Comparison of ENCODE assay signal across 8 cellular contexts in the genomic region with DNA sequence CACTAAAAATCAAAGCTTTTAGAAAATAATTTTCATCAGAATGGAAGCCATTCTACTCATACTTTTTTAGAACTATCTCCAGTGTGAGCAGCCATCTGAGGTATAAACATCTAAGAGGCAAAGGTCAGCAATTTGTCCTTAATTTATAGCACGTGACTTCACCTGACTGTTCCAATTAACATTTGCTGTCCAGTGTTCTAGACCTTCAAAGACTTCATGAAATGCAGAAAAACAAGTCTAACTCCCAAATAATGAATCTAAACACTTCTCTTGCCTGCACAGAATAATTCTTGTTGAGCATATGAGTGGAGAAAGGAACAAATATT. TPM values are rescaled to one million over a fixed set of nuclear protein-coding genes. Genes with fewer than 3 reads are reported as not detected.
DNase-seq lines count a peak whose midpoint lies in the region; ATAC-seq, FAIRE-seq and TF ChIP-seq lines count a peak whose summit lies in the region.
"Had no signal": no experiment of that assay in that cellular context is flagged by ENCODE, and none has a peak within 500 bp of the region (broad histone marks: within the 10 kb centered on the region; RNA-seq: fewer than 3 reads in every experiment).

No MANE protein-coding gene starts in this region.

- TF ChIP-seq CTCF in kidney (IDR thresholded peaks at IDR 0.05; ENCODE audit: borderline replicate concordance, extremely low read depth, insufficient read depth) (no peak), lower leg skin (IDR thresholded peaks at IDR 0.05) (no peak)

- H3K4me3 ChIP-seq in kidney (ENCODE audit: low read length in 2 of 2) (peak overlapping the region; percentile 46 to 70), lower leg skin (ENCODE audit: low read depth, poor library complexity, severe bottlenecking) (no peak overlapping the region)
- H3K4me3 ChIP-seq: lung had no signal

- peak overlapping the region; percentile 96 for H3K27ac Mint-ChIP-seq in activated naive CD8-positive, alpha-beta T cell treated with anti-CD3 and anti-CD28 coated beads for 36 hours

- DNase-seq in HTR-8/SVneo (ENCODE audit: insufficient read length, low spot score): no peak
- no peak for DNase-seq in activated naive CD8-positive, alpha-beta T cell treated with anti-CD3 and anti-CD28 coated beads for 36 hours
- no peak for DNase-seq in kidney
- DNase-seq in substantia nigra (lab: John Stamatoyannopoulos, UW): no peak
- DNase-seq in lower leg skin (ENCODE audit: low spot score in 2 of 2): no peak
- no peak for DNase-seq in DMS 273 treated with DMSO at 0.1 percent for 48 hours (lab: John Stamatoyannopoulos, UW)

- peak; percentile 13 for FAIRE-seq in HTR-8/SVneo (lab: Jason Lieb, UNC)
- no peak for FAIRE-seq in kidney (lab: Jason Lieb, UNC)

- H3K27ac ChIP-seq in kidney (ENCODE audit: low read depth in 2 of 2, low read length in 2 of 2) (peak overlapping the region; percentile 64 to 80), substantia nigra (ENCODE audit: low read depth, low read length, poor library complexity, severe bottlenecking) (peak overlapping the region; percentile 79)

- peaks cover 61% of the 10 kb centered on the region for H3K4me1 Mint-ChIP-seq in activated naive CD8-positive, alpha-beta T cell treated with anti-CD3 and anti-CD28 coated beads for 36 hours

- no peak for TF ChIP-seq POLR2A in lower leg skin (IDR thresholded peaks at IDR 0.05)

- H3K36me3 Mint-ChIP-seq in activated naive CD8-positive, alpha-beta T cell treated with anti-CD3 and anti-CD28 coated beads for 36 hours: peaks cover 63% of the 10 kb centered on the region

- H3K36me3 ChIP-seq in kidney (ENCODE audit: control insufficient read depth in 1 of 2, insufficient read depth in 2 of 2, low read length in 2 of 2): peaks cover 0 to 2% of the 10 kb centered on the region in 2 donors

- no peaks in the 10 kb centered on the region for H3K9me3 ChIP-seq in kidney (ENCODE audit: control insufficient read depth in 1 of 2, low read length in 2 of 2)

- intact Hi-C loops in kidney (cut with DNase I): no loop called here
- intact Hi-C loops in lower leg skin (cut with DNase I; ENCODE audit: low total_unique reads): no loop called here

- WGBS in lower leg skin, 2 donors: 3 to 20% methylated on average over 1 of the region's 1 CpG

- H3K9me3 Mint-ChIP-seq in activated naive CD8-positive, alpha-beta T cell treated with anti-CD3 and anti-CD28 coated beads for 36 hours: peaks cover 12% of the 10 kb centered on the region

- no peak for ATAC-seq in HG02588 (IDR thresholded peaks at IDR 0.05; ENCODE audit: unreplicated experiment)

- H3K4me1 ChIP-seq in kidney (ENCODE audit: control insufficient read depth in 1 of 2, insufficient read depth in 1 of 2, low read depth in 1 of 2, low read length in 2 of 2): peaks cover 7 to 9% of the 10 kb centered on the region in 2 donors

- H3K4me3 Mint-ChIP-seq in activated naive CD8-positive, alpha-beta T cell treated with anti-CD3 and anti-CD28 coated beads for 36 hours: peak overlapping the region; percentile 71

- peak overlapping the region; percentile 35 to 77 for H3K9ac ChIP-seq in kidney (ENCODE audit: low read length in 2 of 2)

- no peaks in the 10 kb centered on the region for H3K27me3 Mint-ChIP-seq in activated naive CD8-positive, alpha-beta T cell treated with anti-CD3 and anti-CD28 coated beads for 36 hours

RNA-seq across cellular contexts. Expression of a gene that starts 12.0 kb away (rescaled TPM):
- total RNA-seq in activated naive CD8-positive, alpha-beta T cell treated with anti-CD3 and anti-CD28 coated beads for 36 hours: 100 to 1,000 TPM; 117 to 128 TPM
- total RNA-seq in kidney (38.4 TPM), lower leg skin (10 to 100 TPM; 19.9 to 35.5 (median 29.6) TPM)
- 14.5 TPM for polyA plus RNA-seq in kidney (ENCODE audit: insufficient read depth, low read depth, low replicate concordance)

RNA-seq across cellular contexts. Expression of a gene that starts 52.6 kb away (rescaled TPM):
- total RNA-seq in activated naive CD8-positive, alpha-beta T cell treated with anti-CD3 and anti-CD28 coated beads for 36 hours: not detected
- total RNA-seq in kidney (not detected), lower leg skin (under 1 TPM; 0.38 to 0.74 (median 0.45) TPM)
- polyA plus RNA-seq in kidney (ENCODE audit: insufficient read depth, low read depth, low replicate concordance): 0.41 TPM
